In genomic region chr3:56801597-56802410, GRCh38 we compare ENCODE assay signal across 8 cellular contexts. TPM values are rescaled to one million over a fixed set of nuclear protein-coding genes. Genes with fewer than 3 reads are reported as not detected.
DNase-seq lines count a peak whose midpoint lies in the region; ATAC-seq and TF ChIP-seq lines count a peak whose summit lies in the region.

Gene ARHGEF3, minus strand, starts transcription at chr3:56801949. Its CDS starts 151 bp downstream, at chr3:56801798.

- peaks cover 4% of the 10 kb centered on the region for H3K27me3 ChIP-seq in AG04450 (ENCODE audit: control insufficient read depth, insufficient read depth, low read length)
- no peaks in the 10 kb centered on the region for H3K27me3 ChIP-seq in liver (ENCODE audit: control insufficient read depth in 4 of 4, insufficient read depth in 4 of 4, low read length in 3 of 4)

- CTCF ChIA-PET in AG04450 (lab: Charles Lee), result interaction anchor here (0.6 to 6.8 kb wide), 13 partner anchors 9 to 517 kb away, joined by 3 to 179 read pairs (median 23); no protein-coding TSS in a partner anchor

- DNase-seq in AG04450 (ENCODE audit: low read depth, low spot score), result no peak
- DNase-seq in NCI-H510A treated with DMSO at 0.1 percent for 48 hours (lab: John Stamatoyannopoulos, UW), result peak; percentile 55
- peak; percentile 82 for DNase-seq in activated CD4-positive, alpha-beta T cell treated with anti-CD3 and anti-CD28 coated beads, Interleukin-2, amount 50 U/mL, for 4 hours
- peak; percentile 88 for DNase-seq in dermis blood vessel endothelial cell
- DNase-seq in stimulated activated CD4-positive, alpha-beta T cell treated with anti-CD3 and anti-CD28 coated beads, Interleukin-4, amount 100 ng/mL, for 4 hours, result peak; percentile 89

- no peaks in the 10 kb centered on the region for H3K36me3 ChIP-seq in liver (ENCODE audit: control insufficient read depth in 4 of 4, insufficient read depth in 3 of 4, low read depth in 1 of 4, low read length in 3 of 4)

- H3K9ac ChIP-seq in liver (ENCODE audit: low read depth in 1 of 2, low read length in 2 of 2), result peak within 1 kb of the TSS in 1 of 2 donors; percentile 55

- POLR2A ChIA-PET in AG04450 (lab: Yijun Ruan, JAX), result interaction anchor here (1.4 kb wide), 1 partner anchor 185 kb away, joined by 3 read pairs; no protein-coding TSS in a partner anchor

- H3K4me3 ChIP-seq in AG04450 (ENCODE audit: low read depth, low read length) (peak within 1 kb of the TSS; percentile 69), liver (ENCODE audit: low read depth in 1 of 3, low read length in 3 of 3) (peak within 1 kb of the TSS; percentile 64 to 74 (median 64))

- H3K9me3 ChIP-seq in AG04450 (ENCODE audit: control insufficient read depth, insufficient read depth, low read length) (no peaks in the 10 kb centered on the region; the same call in 1 of the 2 replicates), liver (ENCODE audit: control insufficient read depth in 4 of 4, low read length in 3 of 4) (no peaks in the 10 kb centered on the region)

- peaks cover 0 to 19% (median 13%) of the 10 kb centered on the region in 4 donors for H3K4me1 ChIP-seq in liver (ENCODE audit: control insufficient read depth in 4 of 4, insufficient read depth in 4 of 4, low read length in 3 of 4)

- no peak within 1 kb of the TSS for H3K27ac ChIP-seq in AG04450 (ENCODE audit: low read depth, low read length)
- H3K27ac ChIP-seq in liver (ENCODE audit: low read depth in 1 of 2, low read length in 2 of 2), result peak within 1 kb of the TSS in 1 of 2 donors; percentile 48

- peak; percentile 64 to 73 for TF ChIP-seq RAD21 in liver (IDR thresholded peaks at IDR 0.05)

- peak; percentile 39 for TF ChIP-seq CTCF in AG04450 (IDR thresholded peaks at IDR 0.05; ENCODE audit: low read depth, low read length)
- TF ChIP-seq CTCF in liver (IDR thresholded peaks at IDR 0.05; ENCODE audit: low read depth, low read length, missing input control), result peak; percentile 46

- 2% methylated on average over 65 of the region's 65 CpGs for WGBS in liver

- ATAC-seq in GM18867 (IDR thresholded peaks at IDR 0.05; ENCODE audit: unreplicated experiment) (peak; percentile 83), HG03103 (IDR thresholded peaks at IDR 0.05; ENCODE audit: low read depth, unreplicated experiment) (peak; percentile 81)

TF ChIP-seq in liver, 16 proteins besides CTCF, POLR2A, EP300 and RAD21:
- peak; percentile 1 for TF ChIP-seq YY1 (IDR thresholded peaks at IDR 0.05)
- no peak for TF ChIP-seq FOXA1 (IDR thresholded peaks at IDR 0.05)
- peak; percentile 28 for TF ChIP-seq MAX (IDR thresholded peaks at IDR 0.05)
- no peak for TF ChIP-seq NR2F2 (IDR thresholded peaks at IDR 0.05)
- no peak for TF ChIP-seq GABPA (IDR thresholded peaks at IDR 0.05 in 1 of 2, conservative IDR thresholded peaks at IDR 0.05 in 1 of 2)
- TF ChIP-seq SP1 (IDR thresholded peaks at IDR 0.05), result peak; percentile 27
- TF ChIP-seq RXRA (IDR thresholded peaks at IDR 0.05), result peak; percentile 10 to 27

RNA-seq across cellular contexts. Expression of gene ARHGEF3, which starts in this region (rescaled TPM):
- polyA plus RNA-seq in AG04450 (2011; rRNA removed) (4.9 and 5.6 TPM in 2 replicates), liver (1 to 10 TPM; 1.6 to 1.7 TPM)
- polyA minus RNA-seq in AG04450 (2011; rRNA and poly(A)+ RNA removed), result 5.6 and 5.9 TPM in 2 replicates
- total RNA-seq in dermis blood vessel endothelial cell (12.1 and 20.8 TPM in 2 replicates), liver (1 to 10 TPM; 2.4 to 7.9 TPM)
